In the genomic region with DNA sequence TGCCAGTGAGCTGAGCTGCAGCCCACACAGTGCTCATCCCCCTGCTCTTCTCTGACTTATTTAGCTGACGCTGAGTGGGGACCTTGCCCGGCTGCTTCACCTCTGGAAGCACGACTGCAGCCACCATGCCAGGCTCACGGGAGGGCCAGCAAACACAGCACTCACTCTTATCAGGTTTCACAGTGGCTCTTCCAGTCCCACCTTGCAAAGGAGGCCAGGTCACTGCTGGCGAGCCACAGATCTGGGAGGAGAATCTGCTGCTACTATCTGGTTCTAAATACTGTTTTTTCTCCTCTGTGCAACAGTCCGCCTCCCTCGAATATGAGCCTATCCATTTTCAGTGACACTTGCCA, we compare ENCODE assay signal across 1 cellular context.
TF ChIP-seq lines count a peak whose summit lies in the region.

No MANE protein-coding gene starts in this region.

TF ChIP-seq in K562, 482 proteins besides CTCF, POLR2A, EP300 and RAD21 (continued from another document and continues in another):
- TF ChIP-seq, protein P1, sequence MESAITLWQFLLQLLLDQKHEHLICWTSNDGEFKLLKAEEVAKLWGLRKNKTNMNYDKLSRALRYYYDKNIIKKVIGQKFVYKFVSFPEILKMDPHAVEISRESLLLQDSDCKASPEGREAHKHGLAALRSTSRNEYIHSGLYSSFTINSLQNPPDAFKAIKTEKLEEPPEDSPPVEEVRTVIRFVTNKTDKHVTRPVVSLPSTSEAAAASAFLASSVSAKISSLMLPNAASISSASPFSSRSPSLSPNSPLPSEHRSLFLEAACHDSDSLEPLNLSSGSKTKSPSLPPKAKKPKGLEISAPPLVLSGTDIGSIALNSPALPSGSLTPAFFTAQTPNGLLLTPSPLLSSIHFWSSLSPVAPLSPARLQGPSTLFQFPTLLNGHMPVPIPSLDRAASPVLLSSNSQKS (CRISPR knock-in tag; IDR thresholded peaks at IDR 0.05), result no peak
- TF ChIP-seq JUNB (CRISPR knock-in tag; conservative IDR thresholded peaks at IDR 0.05), result no peak
- TF ChIP-seq ZNF263 (CRISPR knock-in tag; IDR thresholded peaks at IDR 0.05; ENCODE audit: borderline replicate concordance), result no peak
- no peak for TF ChIP-seq ZFP91 (CRISPR knock-in tag; IDR thresholded peaks at IDR 0.05)
- TF ChIP-seq ZMIZ1 (IDR thresholded peaks at IDR 0.05; ENCODE audit: low read depth in 2 of 2, low read length in 2 of 2), result peak in 1 of 2 experiments; percentile 45; a peak in 1 of 4 replicates
- TF ChIP-seq MCM7 (IDR thresholded peaks at IDR 0.05), result no peak
- TF ChIP-seq SMAD4 (CRISPR knock-in tag; conservative IDR thresholded peaks at IDR 0.05), result no peak
- no peak for TF ChIP-seq HOMEZ (CRISPR knock-in tag; IDR thresholded peaks at IDR 0.05)
- TF ChIP-seq PML (IDR thresholded peaks at IDR 0.05; ENCODE audit: low read length), result peak; percentile 62
- no peak for TF ChIP-seq COPS2 (conservative IDR thresholded peaks at IDR 0.05)
- TF ChIP-seq YY1 (IDR thresholded peaks at IDR 0.05; ENCODE audit: borderline replicate concordance in 1 of 3, control insufficient read depth in 1 of 3, extremely low read depth in 1 of 3, insufficient read depth in 3 of 3, insufficient read length in 1 of 3, insufficient replicate concordance in 2 of 3, low read depth in 1 of 3, low read length in 2 of 3), result no peak
- TF ChIP-seq CBX1 (IDR thresholded peaks at IDR 0.05; ENCODE audit: low read depth), result no peak
- TF ChIP-seq NRF1 (conservative IDR thresholded peaks at IDR 0.05 in 1 of 2, IDR thresholded peaks at IDR 0.05 in 1 of 2), result no peak
- no peak for TF ChIP-seq ID3 (CRISPR knock-in tag; IDR thresholded peaks at IDR 0.05)
- TF ChIP-seq ID3 (tag; IDR thresholded peaks at IDR 0.05), result no peak
- peak; percentile 85 for TF ChIP-seq CBFA2T3 (IDR thresholded peaks at IDR 0.05)
- no peak for TF ChIP-seq ATF6 (CRISPR knock-in tag; IDR thresholded peaks at IDR 0.05)
- TF ChIP-seq PHF21A (IDR thresholded peaks at IDR 0.05; ENCODE audit: borderline replicate concordance, low read depth), result no peak
- TF ChIP-seq ATF1 (CRISPR knock-in tag; IDR thresholded peaks at IDR 0.05), result no peak
- no peak for TF ChIP-seq ATF1 (tag; IDR thresholded peaks at IDR 0.05)
- no peak for TF ChIP-seq ZBTB1 (CRISPR knock-in tag; IDR thresholded peaks at IDR 0.05; ENCODE audit: borderline replicate concordance, low read depth)
- no peak for TF ChIP-seq STAT5B (CRISPR knock-in tag; IDR thresholded peaks at IDR 0.05)
- no peak for TF ChIP-seq ZNF780A (CRISPR knock-in tag; IDR thresholded peaks at IDR 0.05)
- TF ChIP-seq ASH1L (IDR thresholded peaks at IDR 0.05; ENCODE audit: borderline replicate concordance, low read depth, partially characterized antibody), result no peak
- no peak for TF ChIP-seq ARID2 (IDR thresholded peaks at IDR 0.05)
- TF ChIP-seq ZNF398 (CRISPR knock-in tag; IDR thresholded peaks at IDR 0.05), result no peak
- no peak for TF ChIP-seq PYGO2 (tag; IDR thresholded peaks at IDR 0.05)
- TF ChIP-seq ZNF384 (IDR thresholded peaks at IDR 0.05; ENCODE audit: low read depth, low read length), result peak; percentile 11; the same call in 1 of the 2 replicates
- TF ChIP-seq ARID1B (IDR thresholded peaks at IDR 0.05), result peak; percentile 73
- TF ChIP-seq ZNF197 (CRISPR knock-in tag; IDR thresholded peaks at IDR 0.05; ENCODE audit: low read depth), result no peak
- peak; percentile 62 for TF ChIP-seq ZFP36 (IDR thresholded peaks at IDR 0.05; ENCODE audit: low read depth, low read length, partially characterized antibody)
- TF ChIP-seq TAF9B (IDR thresholded peaks at IDR 0.05; ENCODE audit: partially characterized antibody), result no peak
- no peak for TF ChIP-seq ZNF274 (IDR thresholded peaks at IDR 0.05; ENCODE audit: borderline replicate concordance, low read depth, low read length)
- 0 out of 2 replicates have a peak, but pooled peaks have one; percentile 22 for TF ChIP-seq STAT5A (IDR thresholded peaks at IDR 0.05; ENCODE audit: borderline replicate concordance, low read length)
- TF ChIP-seq ZNF395 (CRISPR knock-in tag; IDR thresholded peaks at IDR 0.05), result no peak
- TF ChIP-seq ZNF121 (CRISPR knock-in tag; conservative IDR thresholded peaks at IDR 0.05), result no peak
- TF ChIP-seq NONO (IDR thresholded peaks at IDR 0.05; ENCODE audit: low read depth in 2 of 2, low read length in 1 of 2), result no peak
- no peak for TF ChIP-seq HMG20A (CRISPR knock-in tag; conservative IDR thresholded peaks at IDR 0.05)
- TF ChIP-seq, protein P2, sequence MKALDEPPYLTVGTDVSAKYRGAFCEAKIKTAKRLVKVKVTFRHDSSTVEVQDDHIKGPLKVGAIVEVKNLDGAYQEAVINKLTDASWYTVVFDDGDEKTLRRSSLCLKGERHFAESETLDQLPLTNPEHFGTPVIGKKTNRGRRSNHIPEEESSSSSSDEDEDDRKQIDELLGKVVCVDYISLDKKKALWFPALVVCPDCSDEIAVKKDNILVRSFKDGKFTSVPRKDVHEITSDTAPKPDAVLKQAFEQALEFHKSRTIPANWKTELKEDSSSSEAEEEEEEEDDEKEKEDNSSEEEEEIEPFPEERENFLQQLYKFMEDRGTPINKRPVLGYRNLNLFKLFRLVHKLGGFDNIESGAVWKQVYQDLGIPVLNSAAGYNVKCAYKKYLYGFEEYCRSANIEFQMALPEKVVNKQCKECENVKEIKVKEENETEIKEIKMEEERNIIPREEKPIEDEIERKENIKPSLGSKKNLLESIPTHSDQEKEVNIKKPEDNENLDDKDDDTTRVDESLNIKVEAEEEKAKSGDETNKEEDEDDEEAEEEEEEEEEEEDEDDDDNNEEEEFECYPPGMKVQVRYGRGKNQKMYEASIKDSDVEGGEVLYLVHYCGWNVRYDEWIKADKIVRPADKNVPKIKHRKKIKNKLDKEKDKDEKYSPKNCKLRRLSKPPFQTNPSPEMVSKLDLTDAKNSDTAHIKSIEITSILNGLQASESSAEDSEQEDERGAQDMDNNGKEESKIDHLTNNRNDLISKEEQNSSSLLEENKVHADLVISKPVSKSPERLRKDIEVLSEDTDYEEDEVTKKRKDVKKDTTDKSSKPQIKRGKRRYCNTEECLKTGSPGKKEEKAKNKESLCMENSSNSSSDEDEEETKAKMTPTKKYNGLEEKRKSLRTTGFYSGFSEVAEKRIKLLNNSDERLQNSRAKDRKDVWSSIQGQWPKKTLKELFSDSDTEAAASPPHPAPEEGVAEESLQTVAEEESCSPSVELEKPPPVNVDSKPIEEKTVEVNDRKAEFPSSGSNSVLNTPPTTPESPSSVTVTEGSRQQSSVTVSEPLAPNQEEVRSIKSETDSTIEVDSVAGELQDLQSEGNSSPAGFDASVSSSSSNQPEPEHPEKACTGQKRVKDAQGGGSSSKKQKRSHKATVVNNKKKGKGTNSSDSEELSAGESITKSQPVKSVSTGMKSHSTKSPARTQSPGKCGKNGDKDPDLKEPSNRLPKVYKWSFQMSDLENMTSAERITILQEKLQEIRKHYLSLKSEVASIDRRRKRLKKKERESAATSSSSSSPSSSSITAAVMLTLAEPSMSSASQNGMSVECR (CRISPR knock-in tag; IDR thresholded peaks at IDR 0.05), result no peak
- no peak for TF ChIP-seq ZNF583 (CRISPR knock-in tag; IDR thresholded peaks at IDR 0.05)
- TF ChIP-seq GABPB2 (CRISPR knock-in tag; conservative IDR thresholded peaks at IDR 0.05), result no peak
- peak; percentile 67 for TF ChIP-seq TAL1 (IDR thresholded peaks at IDR 0.05)
- TF ChIP-seq CXXC5 (CRISPR knock-in tag; IDR thresholded peaks at IDR 0.05), result no peak
- TF ChIP-seq YBX1 (IDR thresholded peaks at IDR 0.05), result no peak
- TF ChIP-seq ETV6 (IDR thresholded peaks at IDR 0.05; ENCODE audit: borderline replicate concordance in 1 of 2, low read depth in 2 of 2, low read length in 1 of 2), result no peak
- TF ChIP-seq ETV6 (CRISPR knock-in tag; IDR thresholded peaks at IDR 0.05; ENCODE audit: borderline replicate concordance), result no peak
- no peak for TF ChIP-seq ZNF133 (CRISPR knock-in tag; IDR thresholded peaks at IDR 0.05)
- 0 out of 2 replicates have a peak, but pooled peaks have one; percentile 26 for TF ChIP-seq KLF16 (IDR thresholded peaks at IDR 0.05)
- TF ChIP-seq RCOR1 (IDR thresholded peaks at IDR 0.05; ENCODE audit: borderline replicate concordance in 1 of 2, low read depth in 2 of 2, low read length in 2 of 2), result no peak
- no peak for TF ChIP-seq SREBF2 (CRISPR knock-in tag; IDR thresholded peaks at IDR 0.05)
